In the genomic region with DNA sequence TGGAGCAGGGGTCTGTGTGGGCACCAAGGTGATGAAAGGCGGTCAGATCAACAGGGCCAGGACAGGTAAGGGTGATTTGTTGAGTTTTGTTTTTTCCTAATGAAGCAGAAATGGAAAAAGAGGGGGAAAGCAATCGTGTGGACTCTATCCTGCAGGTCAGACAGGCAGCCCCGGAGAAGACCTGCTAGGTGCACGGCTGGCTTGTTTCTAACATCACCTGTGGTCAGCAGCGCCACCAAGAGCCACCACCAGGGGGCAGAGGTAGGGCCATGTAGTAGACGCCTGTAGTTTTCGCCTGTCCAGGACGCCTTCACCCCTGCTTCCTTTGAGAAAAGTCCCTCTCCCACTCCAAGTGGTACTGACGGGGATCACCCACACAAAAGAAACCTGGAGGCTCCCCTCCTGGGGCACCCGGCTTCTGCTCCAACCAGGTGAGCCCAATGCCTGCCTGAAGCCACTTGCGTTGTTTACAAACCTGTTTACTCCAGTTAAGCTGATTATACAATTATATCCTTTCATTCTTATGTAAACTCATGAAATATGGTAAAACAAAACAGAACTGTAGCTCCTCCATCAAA, we compare ENCODE assay signal across 8 cellular contexts. TPM values are rescaled to one million over a fixed set of nuclear protein-coding genes. Genes with fewer than 3 reads are reported as not detected.
DNase-seq lines count a peak whose midpoint lies in the region; ATAC-seq and TF ChIP-seq lines count a peak whose summit lies in the region.

No MANE protein-coding gene starts in this region.

- peaks cover 8 to 24% of the 10 kb centered on the region in 2 donors for H3K4me1 ChIP-seq in adrenal gland (replicated peaks in 1 of 2)

- no peaks in the 10 kb centered on the region for H3K27me3 ChIP-seq in adrenal gland

- H3K36me3 Mint-ChIP-seq in T-cell, result peaks cover 15% of the 10 kb centered on the region

- H3K36me3 ChIP-seq in adrenal gland (replicated peaks in 1 of 2), result peaks cover 0 to 16% of the 10 kb centered on the region in 2 donors

- peak; percentile 63 for DNase-seq in SIG-M5 treated with dmso at 0.1 percent for 504 hours (lab: John Stamatoyannopoulos, UW; ENCODE audit: unreplicated experiment)
- DNase-seq in SIG-M5 (lab: John Stamatoyannopoulos, UW), result no peak
- peak; percentile 67 for DNase-seq in NCI-H1092 treated with DMSO at 0.1 percent for 48 hours (lab: John Stamatoyannopoulos, UW)
- DNase-seq in T-cell, result peak; percentile 13 to 79 (median 63)
- peak; percentile 84 to 97 (median 92) for DNase-seq in adrenal gland
- DNase-seq in left ventricle myocardium superior, result peak; percentile 93
- DNase-seq in retinal pigment epithelial cell (ENCODE audit: low read depth), result no peak

- no peaks in the 10 kb centered on the region for H3K9me3 Mint-ChIP-seq in T-cell

- H3K4me1 Mint-ChIP-seq in T-cell, result peaks cover 42 to 48% (median 46%) of the 10 kb centered on the region in 3 donors

- CTCF ChIA-PET in T-cell (lab: Charles Lee), result interaction anchor here (0.6 to 1.2 kb wide), 3 partner anchors 54 to 509 kb away, joined by 3 read pairs; no protein-coding TSS in a partner anchor

- peak overlapping the region in 1 of 2 donors; percentile 34 for H3K27ac Mint-ChIP-seq in T-cell

- peak overlapping the region; percentile 17 to 58 (median 43) for H3K4me3 Mint-ChIP-seq in T-cell

- peak; percentile 33 to 41 (median 35) for ATAC-seq in T-cell (replicated peaks in 1 of 4)
- ATAC-seq in left ventricle myocardium superior, result peak; percentile 62
- no peak for ATAC-seq in GM21528 (IDR thresholded peaks at IDR 0.05; ENCODE audit: low FRiP score, unreplicated experiment)

- POLR2A ChIA-PET in T-cell (lab: Charles Lee), result interaction anchor here (0.6 to 0.7 kb wide), 3 partner anchors 15 to 946 kb away, joined by 3 to 4 read pairs (median 4); no protein-coding TSS in a partner anchor

- no peak overlapping the region for H3K4me3 ChIP-seq in adrenal gland
- H3K4me3 ChIP-seq in retinal pigment epithelial cell (ENCODE audit: low read length), result no peak overlapping the region

- H3K27me3 Mint-ChIP-seq in T-cell, result peaks cover 4 to 9% of the 10 kb centered on the region in 2 donors

- WGBS in adrenal gland, 4 donors, result 16 to 20% (median 17%) methylated on average over 10 to 11 of the region's 11 CpGs

- no peaks in the 10 kb centered on the region for H3K9me3 ChIP-seq in adrenal gland (replicated peaks in 1 of 3)

- H3K27ac ChIP-seq in adrenal gland, result no peak overlapping the region

- TF ChIP-seq CTCF in adrenal gland (IDR thresholded peaks at IDR 0.05) (peak; percentile 86 to 95 (median 90)), retinal pigment epithelial cell (conservative IDR thresholded peaks at IDR 0.05; ENCODE audit: low read depth, low read length) (peak; percentile 97)

- intact Hi-C loops in adrenal gland (cut with DNase I) (loop anchor here (2.0 kb wide), 2 partner anchors 158 to 160 kb away; no protein-coding TSS in a partner anchor), left ventricle myocardium superior (cut with micrococcal nuclease) (loop anchor here (5.0 kb wide), 1 partner anchor 161 kb away; no protein-coding TSS in a partner anchor)

- TF ChIP-seq POLR2A in adrenal gland (IDR thresholded peaks at IDR 0.05), result peak in 1 of 2 donors; percentile 8

RNA-seq across cellular contexts. Expression of gene SEC14L1, which starts 54.2 kb away (rescaled TPM):
- 10 to 100 TPM; 36.9 to 71.6 (median 46.2) TPM for total RNA-seq in T-cell
- total RNA-seq in adrenal gland, result 100 to 1,000 TPM; 130 to 255 (median 199) TPM
- 100 to 1,000 TPM in 2 of 3 donors, 10 to 100 TPM in 1; 61.8 to 125 (median 119) TPM for polyA plus RNA-seq in adrenal gland
- total RNA-seq in left ventricle myocardium superior, result 71.4 TPM

Comparison
In these comparisons a context has a peak if more than half of its experiments do, and no peak if none do; other contexts are left out.
1. DNase-seq: peak in SIG-M5 treated with dmso at 0.1 percent for 504 hours (single experiment), NCI-H1092 treated with DMSO at 0.1 percent for 48 hours (single experiment), T-cell (34 of 34), adrenal gland (7 of 7) and left ventricle myocardium superior (single experiment); none in SIG-M5 (single experiment) and retinal pigment epithelial cell (single experiment).